37 cellular contexts compared by ENCODE assay signal in the genomic region with DNA sequence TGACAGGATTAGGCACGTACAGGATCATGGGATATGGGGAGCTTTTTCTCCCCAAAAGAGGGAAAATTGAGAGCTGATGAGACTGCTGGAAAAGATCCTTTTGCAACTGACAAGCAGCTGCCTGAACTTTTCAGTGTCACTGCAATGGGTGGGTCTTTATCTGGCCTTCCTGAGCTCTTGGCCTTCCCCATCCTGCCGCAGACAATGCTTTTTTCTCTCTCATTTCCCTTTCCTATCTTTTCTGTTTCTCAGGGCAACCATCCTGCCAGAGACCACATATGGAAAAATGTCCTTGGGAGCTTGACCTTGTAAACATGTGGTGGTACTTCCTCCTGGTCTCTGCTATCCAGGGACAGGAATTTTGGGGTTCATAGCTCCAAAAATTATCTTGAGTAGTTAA.
"Had no signal": no experiment of that assay in that cellular context is flagged by ENCODE, and none has a peak within 500 bp of the region (broad histone marks: within the 10 kb centered on the region; RNA-seq: fewer than 3 reads in every experiment).

No MANE protein-coding gene starts in this region.

- H3K27me3 ChIP-seq: adrenal gland, body of pancreas, brain microvascular endothelial cell, breast epithelium had no signal

- H3K4me1 Mint-ChIP-seq: activated B cell treated with CpG ODN at 0.5 μM for 24 hours; activated CD4-positive, alpha-beta T cell treated with anti-CD3 and anti-CD28 coated beads, Interleukin-2, amount 10 ng/mL, durations not matched to agents 24 days and 14 days; activated naive CD8-positive, alpha-beta T cell treated with anti-CD3 and anti-CD28 coated beads for 36 hours; activated T-helper 17 cell treated with anti-CD3 and anti-CD28 coated beads, Interleukin-2, amount 50 U/mL, for 72 hours had no signal

- H3K36me3 ChIP-seq: adrenal gland, brain microvascular endothelial cell, breast epithelium had no signal

- H3K4me1 ChIP-seq: adrenal gland, body of pancreas, breast epithelium had no signal

- DNase-seq: activated B cell treated with CpG ODN at 0.5 μM for 24 hours; activated CD4-positive, alpha-beta memory T cell treated with anti-CD3 and anti-CD28 coated beads for 36 hours; activated CD4-positive, alpha-beta T cell treated with anti-CD3 and anti-CD28 coated beads for 4 hours; activated CD4-positive, alpha-beta T cell treated with anti-CD3 and anti-CD28 coated beads, Interleukin-2, amount 10 ng/mL, durations not matched to agents 24 days and 14 days; activated CD4-positive, alpha-beta T cell treated with anti-CD3 and anti-CD28 coated beads, Interleukin-2, amount 50 U/mL, for 1 hour; activated CD4-positive, alpha-beta T cell treated with anti-CD3 and anti-CD28 coated beads, Interleukin-2, amount 50 U/mL, for 4 hours; activated CD4-positive, CD25-positive, alpha-beta regulatory T cell treated with anti-CD3 and anti-CD28 coated beads, Interleukin-2, amount 50 U/mL, for 72 hours; activated CD8-positive, alpha-beta memory T cell treated with anti-CD3 and anti-CD28 coated beads, Interleukin-2, amount 50 U/mL, for 4 hours; activated CD8-positive, alpha-beta T cell treated with anti-CD3 and anti-CD28 coated beads for 36 hours; activated effector memory CD4-positive, alpha-beta T cell treated with anti-CD3 and anti-CD28 coated beads, Interleukin-2, amount 50 U/mL, for 16 hours; activated gamma-delta T cell treated with Interleukin-2 at 50 U/mL for 16 hours; activated naive CD4-positive, alpha-beta T cell; activated naive CD4-positive, alpha-beta T cell treated with anti-CD3 and anti-CD28 coated beads for 36 hours; activated naive CD4-positive, alpha-beta T cell treated with anti-CD3 and anti-CD28 coated beads, Interleukin-2, amount 50 U/mL, for 16 hours; activated naive CD8-positive, alpha-beta T cell treated with anti-CD3 and anti-CD28 coated beads for 36 hours; activated T-cell treated with anti-CD3 and anti-CD28 coated beads for 4 hours; activated T-cell treated with anti-CD3 and anti-CD28 coated beads, Interleukin-2, amount 50 U/mL, for 1 hour; activated T-cell treated with anti-CD3 and anti-CD28 coated beads, Interleukin-2, amount 50 U/mL, for 4 hours; activated T-cell treated with anti-CD3 and anti-CD28 coated beads, Interleukin-2, amount 50 U/mL, for 72 hours; adrenal gland; amniotic stem cell; aorta; body of pancreas; brain microvascular endothelial cell; central memory CD4-positive, alpha-beta T cell; T-helper 1 cell; T-helper 2 cell; T-helper 9 cell had no signal

- H3K27ac Mint-ChIP-seq: activated B cell treated with CpG ODN at 0.5 μM for 24 hours; activated CD4-positive, alpha-beta memory T cell treated with anti-CD3 and anti-CD28 coated beads for 36 hours; activated CD4-positive, alpha-beta T cell treated with anti-CD3 and anti-CD28 coated beads, Interleukin-2, amount 10 ng/mL, durations not matched to agents 24 days and 14 days; activated CD8-positive, alpha-beta T cell treated with anti-CD3 and anti-CD28 coated beads for 36 hours; activated naive CD4-positive, alpha-beta T cell treated with anti-CD3 and anti-CD28 coated beads for 36 hours; activated naive CD4-positive, alpha-beta T cell treated with anti-CD3 and anti-CD28 coated beads, Interleukin-2, amount 50 U/mL, for 72 hours; activated naive CD8-positive, alpha-beta T cell treated with anti-CD3 and anti-CD28 coated beads for 36 hours; activated T-cell treated with anti-CD3 and anti-CD28 coated beads, Interleukin-2, amount 50 U/mL, for 72 hours; activated T-helper 1 cell treated with anti-CD3 and anti-CD28 coated beads, Interleukin-12 subunit alpha, Interleukin-12 subunit beta, Interleukin-2, Interleukin-4 antibody, amounts not matched to agents 30 ng/mL and 10 ng/mL and 1 ng/mL, durations not matched to agents 14 hours and 24 hours and 36 hours; activated T-helper 17 cell treated with anti-CD3 and anti-CD28 coated beads, Interleukin-2, amount 50 U/mL, for 72 hours; T-helper 1 cell treated with Interleukin-12 subunit alpha and Interleukin-12 subunit beta and Interleukin-4 antibody, amounts not matched to agents 30 μg/mL and 1 μg/mL, for 36 hours; T-helper 2 cell treated with Interferon-gamma antibody and Interleukin-4, amounts not matched to agents 5 μg/mL and 100 μg/mL, for 36 hours had no signal

- FAIRE-seq: astrocyte, TTC549 had no signal

- H3K4me3 Mint-ChIP-seq: activated B cell treated with CpG ODN at 0.5 μM for 24 hours; activated CD4-positive, alpha-beta memory T cell treated with anti-CD3 and anti-CD28 coated beads for 36 hours; activated CD4-positive, alpha-beta T cell treated with anti-CD3 and anti-CD28 coated beads, Interleukin-2, amount 10 ng/mL, durations not matched to agents 24 days and 14 days; activated CD8-positive, alpha-beta T cell treated with anti-CD3 and anti-CD28 coated beads for 36 hours; activated naive CD4-positive, alpha-beta T cell treated with anti-CD3 and anti-CD28 coated beads for 36 hours; activated naive CD8-positive, alpha-beta T cell treated with anti-CD3 and anti-CD28 coated beads for 36 hours; activated T-cell treated with anti-CD3 and anti-CD28 coated beads, Interleukin-2, amount 50 U/mL, for 4 hours; activated T-cell treated with anti-CD3 and anti-CD28 coated beads, Interleukin-2, amount 50 U/mL, for 72 hours; activated T-helper 1 cell treated with anti-CD3 and anti-CD28 coated beads, Interleukin-12 subunit alpha, Interleukin-12 subunit beta, Interleukin-2, Interleukin-4 antibody, amounts not matched to agents 30 ng/mL and 10 ng/mL and 1 ng/mL, durations not matched to agents 14 hours and 24 hours and 36 hours; activated T-helper 17 cell treated with anti-CD3 and anti-CD28 coated beads, Interleukin-2, amount 50 U/mL, for 72 hours; T-helper 1 cell treated with Interleukin-12 subunit alpha and Interleukin-12 subunit beta and Interleukin-4 antibody, amounts not matched to agents 30 μg/mL and 1 μg/mL, for 36 hours; T-helper 2 cell treated with Interferon-gamma antibody and Interleukin-4, amounts not matched to agents 5 μg/mL and 100 μg/mL, for 36 hours had no signal

- ATAC-seq: activated CD8-positive, alpha-beta T cell treated with anti-CD3 and anti-CD28 coated beads for 36 hours; activated naive CD4-positive, alpha-beta T cell treated with anti-CD3 and anti-CD28 coated beads, Interleukin-2, amount 50 U/mL, for 72 hours; activated T-cell treated with anti-CD3 and anti-CD28 coated beads, Interleukin-2, amount 50 U/mL, for 4 hours; activated T-cell treated with anti-CD3 and anti-CD28 coated beads, Interleukin-2, amount 50 U/mL, for 72 hours; activated T-helper 17 cell treated with anti-CD3 and anti-CD28 coated beads, Interleukin-2, amount 50 U/mL, for 72 hours; body of pancreas had no signal

- H3K27ac ChIP-seq: adrenal gland, body of pancreas, brain microvascular endothelial cell, breast epithelium, VCaP had no signal

- H3K4me3 ChIP-seq: adrenal gland, body of pancreas, breast epithelium had no signal
